8 cellular contexts compared by ENCODE assay signal in genomic region chr19:57916168-57916995, GRCh38.
DNase-seq lines count a peak whose midpoint lies in the region; ATAC-seq and TF ChIP-seq lines count a peak whose summit lies in the region.

Gene ZNF417 (minus strand): TSS chr19:57916592. CDS start chr19:57916411, 181 bp downstream.

- peak within 1 kb of the TSS; percentile 87 for H3K4me3 ChIP-seq in WI38 (ENCODE audit: low read depth, low read length)

- H3K27ac ChIP-seq in caudate nucleus (ENCODE audit: low read depth, low read length), result peak within 1 kb of the TSS; percentile 52

- peak; percentile 91 for DNase-seq in AG08396 (ENCODE audit: low spot score)
- DNase-seq in NCI-H2227 (lab: John Stamatoyannopoulos, UW; ENCODE audit: unreplicated experiment), result peak; percentile 99
- DNase-seq in caudate nucleus (lab: John Stamatoyannopoulos, UW), result peak; percentile 35 to 95 (median 83)
- DNase-seq in iris pigment epithelial cell (ENCODE audit: low read depth), result peak; percentile 95
- DNase-seq in stimulated activated CD4-positive, alpha-beta T cell treated with anti-CD3 and anti-CD28 coated beads, Interleukin-12 subunit alpha, Interleukin-12 subunit beta, amount 100 ng/mL, for 24 hours (ENCODE audit: low read depth in 2 of 2), result peak; percentile 66 to 72

- peak; percentile 97 for ATAC-seq in GM18907 (IDR thresholded peaks at IDR 0.05; ENCODE audit: unreplicated experiment)
- ATAC-seq in HG03159 (IDR thresholded peaks at IDR 0.05; ENCODE audit: unreplicated experiment), result peak; percentile 98

- TF ChIP-seq CTCF in WI38 (IDR thresholded peaks at IDR 0.05; ENCODE audit: low read depth, low read length), result peak; percentile 18; the same call in 1 of the 2 replicates

Comparison
In these comparisons a context has a peak if more than half of its experiments do, and no peak if none do; other contexts are left out.
1. Peak in every context shown above with its lines: DNase-seq, ATAC-seq, H3K4me3 ChIP-seq and H3K27ac ChIP-seq.